ENCODE assay signal across 1 cellular context in the genomic region with DNA sequence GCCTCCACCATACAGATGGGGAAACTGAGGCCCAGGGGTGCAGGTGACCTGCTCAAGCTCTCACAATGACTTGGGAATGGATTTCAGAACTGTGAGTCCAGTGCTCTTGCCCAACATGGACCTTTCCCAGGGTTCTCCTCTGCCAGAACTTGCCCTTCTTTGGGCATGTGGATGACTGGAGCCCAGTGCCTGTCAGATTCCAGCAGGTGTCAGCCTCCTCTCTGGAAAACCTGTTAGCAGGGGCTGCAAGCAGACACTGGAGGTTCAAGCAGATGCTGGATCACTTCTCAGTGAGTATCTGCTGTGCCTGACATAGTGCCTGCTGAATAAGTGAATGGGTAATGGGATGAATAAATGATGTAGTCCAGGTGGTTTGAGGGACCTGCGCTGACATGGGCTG.
TF ChIP-seq lines count a peak whose summit lies in the region.

No MANE protein-coding gene starts in this region.

TF ChIP-seq in HCT116, 20 proteins besides CTCF, POLR2A, EP300 and RAD21:
- TF ChIP-seq FOSL1 (IDR thresholded peaks at IDR 0.05; ENCODE audit: low read depth) (no peak), ELF1 (IDR thresholded peaks at IDR 0.05; ENCODE audit: borderline replicate concordance, low read depth) (no peak), JUND (IDR thresholded peaks at IDR 0.05) (no peak)
